ENCODE assay signal across 1 cellular context in the genomic region with DNA sequence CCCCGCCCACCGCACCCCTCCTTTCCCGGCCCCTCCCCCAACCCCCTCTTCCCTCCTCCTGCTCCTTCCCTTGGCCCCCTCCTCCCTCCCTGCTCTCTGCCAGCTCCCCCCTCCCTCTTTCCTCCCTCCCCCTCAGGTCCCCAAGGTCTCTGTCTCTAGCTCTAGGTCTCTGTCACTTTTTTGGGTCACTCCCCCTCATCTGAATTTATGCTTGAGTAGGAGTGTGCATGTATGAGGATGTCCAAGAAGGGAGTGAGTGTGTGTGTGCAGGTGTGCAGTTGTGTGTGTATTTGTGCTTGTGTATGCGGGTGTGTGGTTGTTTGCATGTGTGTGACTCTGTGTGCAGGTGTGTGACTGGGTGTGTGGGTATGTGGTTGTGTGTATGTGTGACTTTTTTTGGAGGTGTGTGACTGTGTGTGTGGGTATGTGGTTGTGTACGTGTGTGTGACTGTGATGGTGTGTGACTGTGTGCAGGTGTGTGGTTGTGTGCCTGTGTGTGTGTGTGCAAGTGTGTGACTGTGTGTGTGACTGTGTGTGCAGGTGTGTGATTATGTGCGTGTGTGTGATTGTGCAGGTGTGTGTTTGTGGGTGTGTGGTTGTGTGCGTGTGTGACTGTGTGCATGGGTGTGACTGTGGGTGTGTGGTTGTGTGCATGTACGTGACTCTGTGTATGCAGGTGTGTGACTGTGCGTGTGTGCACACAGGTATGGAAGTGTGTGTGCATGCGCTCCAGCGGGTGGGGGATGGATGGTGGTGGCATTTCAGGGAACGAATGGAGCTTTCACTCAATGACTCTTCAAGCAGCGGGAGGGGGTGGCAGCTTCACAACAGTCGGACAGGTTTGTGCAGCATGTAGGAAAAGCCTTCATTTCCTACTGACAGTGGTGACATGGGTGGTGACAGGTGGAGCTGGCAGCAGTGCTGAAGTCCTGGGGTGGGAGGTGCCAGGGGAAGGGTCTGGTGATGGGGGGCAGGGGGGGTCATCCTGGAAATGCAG.
TF ChIP-seq lines count a peak whose summit lies in the region.

No MANE protein-coding gene starts in this region.

TF ChIP-seq in HepG2, 621 proteins besides CTCF, POLR2A, EP300 and RAD21:
- no peak for TF ChIP-seq NCOA2 (CRISPR knock-in tag; IDR thresholded peaks at IDR 0.05)
- TF ChIP-seq, protein P1, sequence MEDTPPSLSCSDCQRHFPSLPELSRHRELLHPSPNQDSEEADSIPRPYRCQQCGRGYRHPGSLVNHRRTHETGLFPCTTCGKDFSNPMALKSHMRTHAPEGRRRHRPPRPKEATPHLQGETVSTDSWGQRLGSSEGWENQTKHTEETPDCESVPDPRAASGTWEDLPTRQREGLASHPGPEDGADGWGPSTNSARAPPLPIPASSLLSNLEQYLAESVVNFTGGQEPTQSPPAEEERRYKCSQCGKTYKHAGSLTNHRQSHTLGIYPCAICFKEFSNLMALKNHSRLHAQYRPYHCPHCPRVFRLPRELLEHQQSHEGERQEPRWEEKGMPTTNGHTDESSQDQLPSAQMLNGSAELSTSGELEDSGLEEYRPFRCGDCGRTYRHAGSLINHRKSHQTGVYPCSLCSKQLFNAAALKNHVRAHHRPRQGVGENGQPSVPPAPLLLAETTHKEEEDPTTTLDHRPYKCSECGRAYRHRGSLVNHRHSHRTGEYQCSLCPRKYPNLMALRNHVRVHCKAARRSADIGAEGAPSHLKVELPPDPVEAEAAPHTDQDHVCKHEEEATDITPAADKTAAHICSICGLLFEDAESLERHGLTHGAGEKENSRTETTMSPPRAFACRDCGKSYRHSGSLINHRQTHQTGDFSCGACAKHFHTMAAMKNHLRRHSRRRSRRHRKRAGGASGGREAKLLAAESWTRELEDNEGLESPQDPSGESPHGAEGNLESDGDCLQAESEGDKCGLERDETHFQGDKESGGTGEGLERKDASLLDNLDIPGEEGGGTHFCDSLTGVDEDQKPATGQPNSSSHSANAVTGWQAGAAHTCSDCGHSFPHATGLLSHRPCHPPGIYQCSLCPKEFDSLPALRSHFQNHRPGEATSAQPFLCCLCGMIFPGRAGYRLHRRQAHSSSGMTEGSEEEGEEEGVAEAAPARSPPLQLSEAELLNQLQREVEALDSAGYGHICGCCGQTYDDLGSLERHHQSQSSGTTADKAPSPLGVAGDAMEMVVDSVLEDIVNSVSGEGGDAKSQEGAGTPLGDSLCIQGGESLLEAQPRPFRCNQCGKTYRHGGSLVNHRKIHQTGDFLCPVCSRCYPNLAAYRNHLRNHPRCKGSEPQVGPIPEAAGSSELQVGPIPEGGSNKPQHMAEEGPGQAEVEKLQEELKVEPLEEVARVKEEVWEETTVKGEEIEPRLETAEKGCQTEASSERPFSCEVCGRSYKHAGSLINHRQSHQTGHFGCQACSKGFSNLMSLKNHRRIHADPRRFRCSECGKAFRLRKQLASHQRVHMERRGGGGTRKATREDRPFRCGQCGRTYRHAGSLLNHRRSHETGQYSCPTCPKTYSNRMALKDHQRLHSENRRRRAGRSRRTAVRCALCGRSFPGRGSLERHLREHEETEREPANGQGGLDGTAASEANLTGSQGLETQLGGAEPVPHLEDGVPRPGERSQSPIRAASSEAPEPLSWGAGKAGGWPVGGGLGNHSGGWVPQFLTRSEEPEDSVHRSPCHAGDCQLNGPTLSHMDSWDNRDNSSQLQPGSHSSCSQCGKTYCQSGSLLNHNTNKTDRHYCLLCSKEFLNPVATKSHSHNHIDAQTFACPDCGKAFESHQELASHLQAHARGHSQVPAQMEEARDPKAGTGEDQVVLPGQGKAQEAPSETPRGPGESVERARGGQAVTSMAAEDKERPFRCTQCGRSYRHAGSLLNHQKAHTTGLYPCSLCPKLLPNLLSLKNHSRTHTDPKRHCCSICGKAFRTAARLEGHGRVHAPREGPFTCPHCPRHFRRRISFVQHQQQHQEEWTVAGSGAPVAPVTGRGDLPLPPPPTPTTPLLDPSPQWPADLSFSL (CRISPR knock-in tag; IDR thresholded peaks at IDR 0.05), result peak; percentile 67; the same call in 1 of the 2 replicates
